8 cellular contexts compared by ENCODE assay signal in the genomic region with DNA sequence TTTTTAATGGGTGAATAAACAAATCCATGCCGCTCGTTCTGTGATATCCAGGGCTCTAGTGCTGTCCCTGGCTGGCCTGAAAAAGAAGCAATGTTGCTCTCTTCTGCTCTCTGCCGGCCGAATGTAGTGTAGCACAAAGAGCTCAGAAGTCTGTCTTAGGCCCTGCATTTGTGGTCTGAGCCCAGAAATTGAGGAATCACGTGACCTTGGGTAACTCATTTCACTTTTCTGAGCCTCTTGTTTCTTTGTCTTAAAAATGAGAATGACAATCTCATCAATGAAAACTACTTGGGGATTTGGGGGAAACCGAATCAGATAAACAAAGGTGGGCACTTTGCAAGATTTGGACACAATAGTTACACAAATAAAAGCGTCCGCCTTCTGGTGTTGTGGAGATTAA.
A peak's percentile ranks its signal among the peaks of the same experiment; 100 is the strongest.
DNase-seq lines count a peak whose midpoint lies in the region; ATAC-seq and TF ChIP-seq lines count a peak whose summit lies in the region.

No MANE protein-coding gene starts in this region.

- DNase-seq in C1 segment of cervical spinal cord (lab: John Stamatoyannopoulos, UW) (peak in 12 of 14 donors; percentile 2 to 66 (median 22)), NCI-H2227 (lab: John Stamatoyannopoulos, UW; ENCODE audit: unreplicated experiment) (peak; percentile 72), esophagus squamous epithelium (lab: John Stamatoyannopoulos, UW) (no peak), natural killer cell (peak; percentile 21), thyroid gland (peak; percentile 47 to 58), NCI-H1048 (lab: John Stamatoyannopoulos, UW) (no peak)
- peak; percentile 62 for DNase-seq in activated CD8-positive, alpha-beta T cell treated with anti-CD3 and anti-CD28 coated beads, Interleukin-2, amount 10 ng/mL, durations not matched to agents 7 days and 5 days

- H3K4me3 Mint-ChIP-seq in activated CD8-positive, alpha-beta T cell treated with anti-CD3 and anti-CD28 coated beads, Interleukin-2, amount 10 ng/mL, durations not matched to agents 7 days and 5 days, result no peak overlapping the region
- no peak overlapping the region for H3K4me3 Mint-ChIP-seq in natural killer cell

- H3K36me3 ChIP-seq in esophagus squamous epithelium (no peaks in the 10 kb centered on the region), thyroid gland (no peaks in the 10 kb centered on the region)

- H3K27me3 Mint-ChIP-seq in activated CD8-positive, alpha-beta T cell treated with anti-CD3 and anti-CD28 coated beads, Interleukin-2, amount 10 ng/mL, durations not matched to agents 7 days and 5 days (ENCODE audit: low read depth), result peaks cover 4% of the 10 kb centered on the region
- H3K27me3 Mint-ChIP-seq in natural killer cell (ENCODE audit: low read depth in 2 of 2), result peaks cover 12 to 21% of the 10 kb centered on the region in 2 donors

- no peaks in the 10 kb centered on the region for H3K4me1 Mint-ChIP-seq in activated CD8-positive, alpha-beta T cell treated with anti-CD3 and anti-CD28 coated beads, Interleukin-2, amount 10 ng/mL, durations not matched to agents 7 days and 5 days (ENCODE audit: low read depth)
- no peaks in the 10 kb centered on the region for H3K4me1 Mint-ChIP-seq in natural killer cell

- intact Hi-C loops in esophagus squamous epithelium (cut with DNase I), result no loop called here
- intact Hi-C loops in natural killer cell (cut with micrococcal nuclease), result no loop called here
- intact Hi-C loops in thyroid gland (cut with DNase I), result no loop called here

- no peak for TF ChIP-seq POLR2A in esophagus squamous epithelium (IDR thresholded peaks at IDR 0.05)
- no peak for TF ChIP-seq POLR2A in thyroid gland (IDR thresholded peaks at IDR 0.05)

- 16 to 31% methylated on average over 8 of the region's 8 CpGs for WGBS in esophagus squamous epithelium, 2 donors
- WGBS in thyroid gland, 2 donors, result 30 to 31% methylated on average over 8 of the region's 8 CpGs

- H3K4me3 ChIP-seq in esophagus squamous epithelium (no peak overlapping the region), thyroid gland (replicated peaks in 1 of 3) (no peak overlapping the region)

- CTCF ChIA-PET in activated CD8-positive, alpha-beta T cell treated with anti-CD3 and anti-CD28 coated beads, Interleukin-2, amount 10 ng/mL, durations not matched to agents 7 days and 5 days (lab: Charles Lee), result interaction anchor here (1.0 to 2.6 kb wide), 8 partner anchors 10 to 155 kb away, joined by 3 to 12 read pairs (median 4); no protein-coding TSS in a partner anchor

- no peaks in the 10 kb centered on the region for H3K36me3 Mint-ChIP-seq in activated CD8-positive, alpha-beta T cell treated with anti-CD3 and anti-CD28 coated beads, Interleukin-2, amount 10 ng/mL, durations not matched to agents 7 days and 5 days (ENCODE audit: low read depth)
- H3K36me3 Mint-ChIP-seq in natural killer cell, result no peaks in the 10 kb centered on the region

- H3K9me3 Mint-ChIP-seq in activated CD8-positive, alpha-beta T cell treated with anti-CD3 and anti-CD28 coated beads, Interleukin-2, amount 10 ng/mL, durations not matched to agents 7 days and 5 days (ENCODE audit: insufficient read depth), result no peaks in the 10 kb centered on the region
- H3K9me3 Mint-ChIP-seq in natural killer cell, result no peaks in the 10 kb centered on the region

- H3K27me3 ChIP-seq in esophagus squamous epithelium (peaks cover 0 to 13% (median 0%) of the 10 kb centered on the region in 4 donors), thyroid gland (no peaks in the 10 kb centered on the region)

- H3K27ac ChIP-seq in esophagus squamous epithelium (no peak overlapping the region), thyroid gland (no peak overlapping the region)

- H3K27ac Mint-ChIP-seq in activated CD8-positive, alpha-beta T cell treated with anti-CD3 and anti-CD28 coated beads, Interleukin-2, amount 10 ng/mL, durations not matched to agents 7 days and 5 days, result no peak overlapping the region
- H3K27ac Mint-ChIP-seq in natural killer cell, result no peak overlapping the region

- no peaks in the 10 kb centered on the region for H3K4me1 ChIP-seq in esophagus squamous epithelium
- H3K4me1 ChIP-seq in thyroid gland, result no peaks in the 10 kb centered on the region

- H3K9me3 ChIP-seq in esophagus squamous epithelium (no peaks in the 10 kb centered on the region), thyroid gland (no peaks in the 10 kb centered on the region)

- ATAC-seq in GM18907 (IDR thresholded peaks at IDR 0.05; ENCODE audit: unreplicated experiment) (peak; percentile 73), natural killer cell (peak; percentile 68 to 91 (median 74))
- peak; percentile 57 for ATAC-seq in activated CD8-positive, alpha-beta T cell treated with anti-CD3 and anti-CD28 coated beads, Interleukin-2, amount 10 ng/mL, durations not matched to agents 7 days and 5 days

- TF ChIP-seq CTCF in esophagus squamous epithelium (IDR thresholded peaks at IDR 0.05), result peak; percentile 37 to 69 (median 68)
- peak; percentile 56 for TF ChIP-seq CTCF in natural killer cell (IDR thresholded peaks at IDR 0.05)
- TF ChIP-seq CTCF in thyroid gland (IDR thresholded peaks at IDR 0.05), result peak in 5 of 6 experiments; percentile 43 to 82 (median 53)

- POLR2A ChIA-PET in activated CD8-positive, alpha-beta T cell treated with anti-CD3 and anti-CD28 coated beads, Interleukin-2, amount 10 ng/mL, durations not matched to agents 7 days and 5 days (lab: Charles Lee), result no interaction called here

Comparison
In these comparisons a context has a peak if more than half of its experiments do, and no peak if none do; other contexts are left out.
1. DNase-seq: peak in C1 segment of cervical spinal cord (12 of 14), NCI-H2227 (single experiment), activated CD8-positive, alpha-beta T cell treated with anti-CD3 and anti-CD28 coated beads, Interleukin-2, amount 10 ng/mL, durations not matched to agents 7 days and 5 days (single experiment), natural killer cell (single experiment) and thyroid gland (2 of 2); none in esophagus squamous epithelium (single experiment) and NCI-H1048 (single experiment).
2. Peak in every context shown above with its lines, with median percentiles within 50 percentile points of each other: ATAC-seq and CTCF ChIP-seq.